In the genomic region with DNA sequence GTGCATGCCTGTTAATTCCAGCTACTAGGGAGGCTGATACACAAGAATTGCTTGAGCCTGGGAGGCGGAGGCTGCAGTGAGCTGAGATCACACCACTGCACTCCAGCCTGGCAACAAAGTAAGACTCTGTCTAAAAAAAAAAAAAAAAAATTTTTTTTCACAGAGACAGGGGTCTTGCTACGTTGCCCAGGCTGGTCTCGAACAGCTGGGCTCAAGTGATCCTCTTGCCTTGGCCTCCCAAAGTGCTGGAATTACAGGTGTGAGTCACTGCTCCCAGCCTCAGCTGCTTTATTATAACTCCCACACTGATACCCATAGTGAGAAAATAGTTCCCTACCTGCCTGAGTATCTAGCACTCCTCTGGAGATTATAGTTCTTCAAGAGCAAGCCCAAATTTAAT, we compare ENCODE assay signal across 9 cellular contexts.
"Had no signal": no experiment of that assay in that cellular context is flagged by ENCODE, and none has a peak within 500 bp of the region (broad histone marks: within the 10 kb centered on the region; RNA-seq: fewer than 3 reads in every experiment).

No MANE protein-coding gene starts in this region.

- H3K4me3 ChIP-seq: GM23338 had no signal

- H2AFZ ChIP-seq: GM23338 had no signal

- H3K9ac ChIP-seq: KMS-11 had no signal

- DNase-seq: H9, HCEC 1CT, IMR-90, KBM-7 had no signal

- H3K27ac ChIP-seq: HL-60, KMS-11 had no signal

- H3K4me2 ChIP-seq: GM23338, KMS-11 had no signal

- ATAC-seq: GM23338 had no signal

- FAIRE-seq: H1, H54 had no signal
